14 cellular contexts compared by ENCODE assay signal in genomic region chr2:233446121-233446520, GRCh38.
"Had no signal": no experiment of that assay in that cellular context is flagged by ENCODE, and none has a peak within 500 bp of the region (broad histone marks: within the 10 kb centered on the region; RNA-seq: fewer than 3 reads in every experiment).

No MANE protein-coding gene starts in this region.

- H3K4me3 Mint-ChIP-seq: activated T-cell treated with anti-CD3 and anti-CD28 coated beads, Interleukin-2, amount 50 U/mL, for 24 hours; naive thymus-derived CD4-positive, alpha-beta T cell; stimulated activated naive B cell treated with anti-CD40 and anti-IgM and Interleukin-4, amounts not matched to agents 10 μg/mL and 1 μg/mL and 100 μg/mL, for 72 hours had no signal

- H3K4me3 ChIP-seq: ascending aorta, gastroesophageal sphincter, tibial nerve had no signal

- H3K4me1 ChIP-seq: ascending aorta, parathyroid adenoma, tibial nerve had no signal

- H3K27ac ChIP-seq: ascending aorta, gastroesophageal sphincter, parathyroid adenoma, tibial nerve, VCaP had no signal

- H3K9me3 ChIP-seq: ascending aorta, gastroesophageal sphincter, tibial nerve had no signal

- H3K27me3 ChIP-seq: ascending aorta, gastroesophageal sphincter, tibial nerve had no signal

- H3K9me3 Mint-ChIP-seq: activated T-cell treated with anti-CD3 and anti-CD28 coated beads, Interleukin-2, amount 50 U/mL, for 24 hours; stimulated activated naive B cell treated with anti-CD40 and anti-IgM and Interleukin-4, amounts not matched to agents 10 μg/mL and 1 μg/mL and 100 μg/mL, for 72 hours had no signal

- DNase-seq: activated CD4-positive, alpha-beta T cell treated with anti-CD3 and anti-CD28 coated beads for 1 hour; activated CD4-positive, alpha-beta T cell treated with anti-CD3 and anti-CD28 coated beads, Interleukin-2, amount 50 U/mL, for 48 hours; activated T-cell treated with anti-CD3 and anti-CD28 coated beads, Interleukin-2, amount 50 U/mL, for 24 hours; naive thymus-derived CD4-positive, alpha-beta T cell; retina; stimulated activated CD4-positive, alpha-beta T cell treated with anti-CD3 and anti-CD28 coated beads, Interleukin-15, amount 100 ng/mL, for 24 hours; stimulated activated CD4-positive, alpha-beta T cell treated with anti-CD3 and anti-CD28 coated beads, Interleukin-4, amount 100 ng/mL, for 1 hour; stimulated activated naive B cell treated with anti-CD40 and anti-IgM and Interleukin-4, amounts not matched to agents 10 μg/mL and 1 μg/mL and 100 μg/mL, for 72 hours; T-helper 1 cell had no signal

- H3K27me3 Mint-ChIP-seq: activated T-cell treated with anti-CD3 and anti-CD28 coated beads, Interleukin-2, amount 50 U/mL, for 24 hours; naive thymus-derived CD4-positive, alpha-beta T cell; stimulated activated naive B cell treated with anti-CD40 and anti-IgM and Interleukin-4, amounts not matched to agents 10 μg/mL and 1 μg/mL and 100 μg/mL, for 72 hours had no signal
